1 cellular context compared by ENCODE assay signal in genomic region chr19:7292352-7292949, GRCh38.
A peak's percentile ranks its signal among the peaks of the same experiment; 100 is the strongest.
TF ChIP-seq lines count a peak whose summit lies in the region.

No MANE protein-coding gene starts in this region.

TF ChIP-seq in HepG2, 621 proteins besides CTCF, POLR2A, EP300 and RAD21:
- no peak for TF ChIP-seq U2AF1 (optimal IDR thresholded peaks at IDR 0.05; ENCODE audit: low read depth, low read length)
- TF ChIP-seq, protein P1, sequence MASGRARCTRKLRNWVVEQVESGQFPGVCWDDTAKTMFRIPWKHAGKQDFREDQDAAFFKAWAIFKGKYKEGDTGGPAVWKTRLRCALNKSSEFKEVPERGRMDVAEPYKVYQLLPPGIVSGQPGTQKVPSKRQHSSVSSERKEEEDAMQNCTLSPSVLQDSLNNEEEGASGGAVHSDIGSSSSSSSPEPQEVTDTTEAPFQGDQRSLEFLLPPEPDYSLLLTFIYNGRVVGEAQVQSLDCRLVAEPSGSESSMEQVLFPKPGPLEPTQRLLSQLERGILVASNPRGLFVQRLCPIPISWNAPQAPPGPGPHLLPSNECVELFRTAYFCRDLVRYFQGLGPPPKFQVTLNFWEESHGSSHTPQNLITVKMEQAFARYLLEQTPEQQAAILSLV (CRISPR knock-in tag; IDR thresholded peaks at IDR 0.05; ENCODE audit: borderline replicate concordance), result no peak
- peak; percentile 66 for TF ChIP-seq CEBPB (IDR thresholded peaks at IDR 0.05; ENCODE audit: borderline replicate concordance, low read depth, low read length)
- TF ChIP-seq TGIF2 (CRISPR knock-in tag; IDR thresholded peaks at IDR 0.05), result no peak
